In the genomic region with DNA sequence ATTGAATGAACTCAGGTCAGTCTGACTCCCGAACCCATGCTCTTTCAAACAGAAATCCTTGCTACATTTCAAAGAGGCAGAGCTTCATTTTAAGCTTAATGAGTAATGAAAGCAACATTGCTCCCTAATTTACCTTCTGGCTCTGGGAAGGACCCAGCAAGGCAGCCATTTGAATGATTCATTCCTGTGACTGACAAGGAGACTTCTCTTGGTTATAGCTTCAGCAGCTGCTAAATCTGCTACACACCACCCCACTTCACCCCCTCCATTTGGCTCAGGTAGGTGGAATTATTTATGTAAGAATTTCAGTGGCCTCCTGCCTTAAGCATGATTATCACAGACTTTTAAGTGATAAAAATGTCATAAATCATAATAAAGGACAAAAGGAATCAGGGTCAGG, we compare ENCODE assay signal across 1 cellular context.
TF ChIP-seq lines count a peak whose summit lies in the region.

No MANE protein-coding gene starts in this region.

TF ChIP-seq in HepG2, 621 proteins besides CTCF, POLR2A, EP300 and RAD21 (continued from another document):
- TF ChIP-seq, protein P1, sequence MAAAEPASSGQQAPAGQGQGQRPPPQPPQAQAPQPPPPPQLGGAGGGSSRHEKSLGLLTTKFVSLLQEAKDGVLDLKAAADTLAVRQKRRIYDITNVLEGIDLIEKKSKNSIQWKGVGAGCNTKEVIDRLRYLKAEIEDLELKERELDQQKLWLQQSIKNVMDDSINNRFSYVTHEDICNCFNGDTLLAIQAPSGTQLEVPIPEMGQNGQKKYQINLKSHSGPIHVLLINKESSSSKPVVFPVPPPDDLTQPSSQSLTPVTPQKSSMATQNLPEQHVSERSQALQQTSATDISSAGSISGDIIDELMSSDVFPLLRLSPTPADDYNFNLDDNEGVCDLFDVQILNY (CRISPR knock-in tag; conservative IDR thresholded peaks at IDR 0.05): no peak
- no peak for TF ChIP-seq ZMAT3 (CRISPR knock-in tag; conservative IDR thresholded peaks at IDR 0.05)
TF ChIP-seq in HepG2: peak in this region for 0.
